Comparison of ENCODE assay signal across 30 cellular contexts in genomic region chr10:58615237-58615935, GRCh38.
"Had no signal": no experiment of that assay in that cellular context is flagged by ENCODE, and none has a peak within 500 bp of the region (broad histone marks: within the 10 kb centered on the region; RNA-seq: fewer than 3 reads in every experiment).

No MANE protein-coding gene starts in this region.

- H3K4me3 Mint-ChIP-seq: activated naive CD8-positive, alpha-beta T cell; mesothelial cell of epicardium; naive thymus-derived CD4-positive, alpha-beta T cell had no signal

- H3K4me3 ChIP-seq: body of pancreas, colonic mucosa, esophagus squamous epithelium, hepatocyte, right lobe of liver, smooth muscle cell, testis, transverse colon had no signal

- H3K9ac ChIP-seq: parathyroid adenoma had no signal

- H3K4me1 Mint-ChIP-seq: mesothelial cell of epicardium; naive thymus-derived CD4-positive, alpha-beta T cell had no signal

- H3K4me1 ChIP-seq: colonic mucosa, esophagus squamous epithelium, parathyroid adenoma, right lobe of liver, testis, transverse colon had no signal

- H2AFZ ChIP-seq: hepatocyte, parathyroid adenoma had no signal

- H3K4me2 ChIP-seq: hepatocyte, smooth muscle cell had no signal

- H3K27me3 Mint-ChIP-seq: activated naive CD8-positive, alpha-beta T cell; naive thymus-derived CD4-positive, alpha-beta T cell had no signal

- H3K9me3 ChIP-seq: body of pancreas, colonic mucosa, esophagus squamous epithelium, right lobe of liver, testis, transverse colon had no signal

- H3K27me3 ChIP-seq: body of pancreas, colonic mucosa, esophagus squamous epithelium, hepatocyte, right lobe of liver, testis, transverse colon had no signal

- H3K9me3 Mint-ChIP-seq: naive thymus-derived CD4-positive, alpha-beta T cell had no signal

- H3K36me3 ChIP-seq: colonic mucosa, esophagus squamous epithelium, right lobe of liver, transverse colon had no signal

- H3K79me2 ChIP-seq: parathyroid adenoma had no signal

- DNase-seq: activated CD4-positive, alpha-beta T cell treated with anti-CD3 and anti-CD28 coated beads for 4 hours; activated CD4-positive, alpha-beta T cell treated with anti-CD3 and anti-CD28 coated beads, Interleukin-2, amount 50 U/mL, for 48 hours; activated CD8-positive, alpha-beta memory T cell treated with anti-CD3 and anti-CD28 coated beads for 24 hours; activated effector memory CD4-positive, alpha-beta T cell treated with Interleukin-2 at 50 U/mL for 16 hours; activated naive CD4-positive, alpha-beta T cell treated with Interleukin-2 at 50 U/mL for 16 hours; aorta; body of pancreas; cerebellar nuclear complex; colonic mucosa; effector CD8-positive, alpha-beta T cell; esophagus squamous epithelium; glutamatergic neuron; islet precursor cell; left cardiac atrium; naive thymus-derived CD4-positive, alpha-beta T cell; occipital lobe; right lobe of liver; stimulated activated CD4-positive, alpha-beta T cell treated with anti-CD3 and anti-CD28 coated beads, Interleukin-1b, Interleukin-23, amount 100 ng/mL, for 48 hours; stimulated activated CD4-positive, alpha-beta T cell treated with anti-CD3 and anti-CD28 coated beads, Interleukin-4, amount 100 ng/mL, for 4 hours; stimulated activated CD8-positive, alpha-beta memory T cell treated with anti-CD3 and anti-CD28 coated beads, Interleukin-4, amount 100 ng/mL, for 48 hours; stimulated activated naive CD4-positive, alpha-beta T cell; testis; transverse colon had no signal

- ATAC-seq: body of pancreas; naive thymus-derived CD4-positive, alpha-beta T cell; right lobe of liver had no signal

- H3K36me3 Mint-ChIP-seq: activated naive CD8-positive, alpha-beta T cell; mesothelial cell of epicardium; naive thymus-derived CD4-positive, alpha-beta T cell had no signal

- H3K27ac ChIP-seq: body of pancreas, colonic mucosa, epithelial cell of prostate, esophagus squamous epithelium, hepatocyte, parathyroid adenoma, right lobe of liver, testis, transverse colon, VCaP had no signal

- H3K27ac Mint-ChIP-seq: activated naive CD8-positive, alpha-beta T cell; mesothelial cell of epicardium; naive thymus-derived CD4-positive, alpha-beta T cell had no signal
